Comparison of ENCODE assay signal across 14 cellular contexts in genomic region chr15:65027593-65027992, GRCh38. TPM values are rescaled to one million over a fixed set of nuclear protein-coding genes. Genes with fewer than 3 reads are reported as not detected.
DNase-seq lines count a peak whose midpoint lies in the region; ATAC-seq and TF ChIP-seq lines count a peak whose summit lies in the region.
"Had no signal": no experiment of that assay in that cellular context is flagged by ENCODE, and none has a peak within 500 bp of the region (broad histone marks: within the 10 kb centered on the region; RNA-seq: fewer than 3 reads in every experiment).

No MANE protein-coding gene starts in this region.

- H3K27me3 Mint-ChIP-seq in stimulated activated naive CD8-positive, alpha-beta T cell treated with anti-CD3 and anti-CD28 coated beads, Interleukin-15, Interleukin-2, amounts not matched to agents 100 ng/mL and 50 ng/mL, for 24 hours, result peaks cover 17% of the 10 kb centered on the region
- peaks cover 16% of the 10 kb centered on the region for H3K27me3 Mint-ChIP-seq in T-helper 17 cell

- peak overlapping the region; percentile 12 for H3K4me3 ChIP-seq in fibroblast of villous mesenchyme (ENCODE audit: low read depth, low read length)

- ATAC-seq in stimulated activated naive CD8-positive, alpha-beta T cell treated with anti-CD3 and anti-CD28 coated beads, Interleukin-15, Interleukin-2, amounts not matched to agents 100 U/mL and 50 U/mL, for 24 hours, result no peak
- no peak for ATAC-seq in T-helper 17 cell
- ATAC-seq in GM19455 (IDR thresholded peaks at IDR 0.05; ENCODE audit: unreplicated experiment), result no peak
- ATAC-seq in HG03442 (IDR thresholded peaks at IDR 0.05; ENCODE audit: unreplicated experiment), result no peak
- ATAC-seq: Panc1 had no signal

- H3K36me3 Mint-ChIP-seq in stimulated activated naive CD8-positive, alpha-beta T cell treated with anti-CD3 and anti-CD28 coated beads, Interleukin-15, Interleukin-2, amounts not matched to agents 100 ng/mL and 50 ng/mL, for 24 hours (ENCODE audit: low read depth), result peaks cover 37% of the 10 kb centered on the region
- peaks cover 14% of the 10 kb centered on the region for H3K36me3 Mint-ChIP-seq in T-helper 17 cell (ENCODE audit: low read depth)

- peak overlapping the region; percentile 86 for H3K27ac Mint-ChIP-seq in stimulated activated naive CD8-positive, alpha-beta T cell treated with anti-CD3 and anti-CD28 coated beads, Interleukin-15, Interleukin-2, amounts not matched to agents 100 ng/mL and 50 ng/mL, for 24 hours
- H3K27ac Mint-ChIP-seq in T-helper 17 cell, result no peak overlapping the region

- no peaks in the 10 kb centered on the region for H3K9me3 ChIP-seq in T-helper 17 cell (ENCODE audit: control insufficient read depth, low read length, poor library complexity, severe bottlenecking)

- H3K9me3 Mint-ChIP-seq in stimulated activated naive CD8-positive, alpha-beta T cell treated with anti-CD3 and anti-CD28 coated beads, Interleukin-15, Interleukin-2, amounts not matched to agents 100 ng/mL and 50 ng/mL, for 24 hours, result no peaks in the 10 kb centered on the region

- peak overlapping the region; percentile 94 for H3K4me3 Mint-ChIP-seq in stimulated activated naive CD8-positive, alpha-beta T cell treated with anti-CD3 and anti-CD28 coated beads, Interleukin-15, Interleukin-2, amounts not matched to agents 100 ng/mL and 50 ng/mL, for 24 hours
- peak overlapping the region; percentile 99 for H3K4me3 Mint-ChIP-seq in T-helper 17 cell

- peaks cover 15% of the 10 kb centered on the region for H3K4me1 Mint-ChIP-seq in stimulated activated naive CD8-positive, alpha-beta T cell treated with anti-CD3 and anti-CD28 coated beads, Interleukin-15, Interleukin-2, amounts not matched to agents 100 ng/mL and 50 ng/mL, for 24 hours (ENCODE audit: low read depth)
- peaks cover 25% of the 10 kb centered on the region for H3K4me1 Mint-ChIP-seq in T-helper 17 cell

- TF ChIP-seq CTCF in fibroblast of villous mesenchyme (IDR thresholded peaks at IDR 0.05; ENCODE audit: insufficient read depth, low read depth, low read length), result no peak

- DNase-seq in stimulated activated naive CD8-positive, alpha-beta T cell treated with anti-CD3 and anti-CD28 coated beads, Interleukin-15, Interleukin-2, amounts not matched to agents 100 U/mL and 50 U/mL, for 24 hours, result no peak
- no peak for DNase-seq in T-helper 17 cell
- DNase-seq in fibroblast of villous mesenchyme (ENCODE audit: low read depth), result no peak
- no peak for DNase-seq in NCI-H146 (lab: John Stamatoyannopoulos, UW)
- DNase-seq in KG1 (lab: John Stamatoyannopoulos, UW), result no peak
- DNase-seq: amygdala, NCI-H1417 treated with DMSO at 0.1 percent for 48 hours had no signal

RNA-seq across cellular contexts. Expression of gene MTFMT, which starts 1.8 kb away (rescaled TPM):
- total RNA-seq in T-helper 17 cell (1 to 10 TPM; 8.6 to 9.1 TPM), fibroblast of villous mesenchyme (18.0 and 30.7 TPM in 2 replicates)

RNA-seq across cellular contexts. Expression of gene SLC51B, which starts 17.6 kb away (rescaled TPM):
- total RNA-seq in T-helper 17 cell (not detected), fibroblast of villous mesenchyme (not detected in 2 replicates)
- total RNA-seq: kidney epithelial cell, omental fat pad, urinary bladder had no signal

RNA-seq across cellular contexts. Expression of gene SPG21, which starts 37.9 kb away (rescaled TPM):
- total RNA-seq in T-helper 17 cell (10 to 100 TPM; 42.4 to 48.6 TPM), fibroblast of villous mesenchyme (110 and 130 TPM in 2 replicates)

RNA-seq across cellular contexts. Expression of gene RASL12, which starts 40.2 kb away (rescaled TPM):
- total RNA-seq in T-helper 17 cell (not detected), fibroblast of villous mesenchyme (under 0.01 and 2.9 TPM in 2 replicates)

RNA-seq across cellular contexts. Expression of gene KBTBD13, which starts 49.0 kb away (rescaled TPM):
- total RNA-seq in T-helper 17 cell (not detected), fibroblast of villous mesenchyme (not detected in 2 replicates)
- total RNA-seq: kidney epithelial cell, omental fat pad had no signal
